ENCODE assay signal across 26 cellular contexts in genomic region chr9:87389936-87390335, GRCh38.
"Had no signal": no experiment of that assay in that cellular context is flagged by ENCODE, and none has a peak within 500 bp of the region (broad histone marks: within the 10 kb centered on the region; RNA-seq: fewer than 3 reads in every experiment).

No MANE protein-coding gene starts in this region.

- H3K36me3 Mint-ChIP-seq: activated naive CD8-positive, alpha-beta T cell treated with anti-CD3 and anti-CD28 coated beads, Interleukin-2, amount 10 ng/mL, durations not matched to agents 7 days and 5 days; brain; memory B cell; naive B cell had no signal

- H3K27ac ChIP-seq: gastrocnemius medialis, heart left ventricle, prostate gland, skin epidermis, thoracic aorta had no signal

- H3K27me3 ChIP-seq: gastrocnemius medialis had no signal

- H3K36me3 ChIP-seq: gastrocnemius medialis, heart left ventricle, prostate gland, thoracic aorta had no signal

- DNase-seq: activated CD4-positive, alpha-beta T cell treated with anti-CD3 and anti-CD28 coated beads for 48 hours; activated CD4-positive, CD25-positive, alpha-beta regulatory T cell; activated CD8-positive, alpha-beta T cell treated with anti-CD3 and anti-CD28 coated beads for 36 hours; activated naive CD4-positive, alpha-beta T cell; activated naive CD8-positive, alpha-beta T cell treated with anti-CD3 and anti-CD28 coated beads, Interleukin-2, amount 10 ng/mL, durations not matched to agents 7 days and 5 days; activated T-cell treated with anti-CD3 and anti-CD28 coated beads, Interleukin-2, amount 50 U/mL, for 1 hour; amygdala; cortex of kidney; gastrocnemius medialis; heart left ventricle; left ventricle myocardium superior; mucosa of descending colon; naive B cell; right cardiac atrium; stimulated activated CD4-positive, alpha-beta T cell treated with anti-CD3 and anti-CD28 coated beads, Interleukin-15, amount 100 ng/mL, for 24 hours; stimulated activated CD4-positive, alpha-beta T cell treated with anti-CD3 and anti-CD28 coated beads, Interleukin-2, amount 100 ng/mL, for 48 hours; stimulated activated naive CD8-positive, alpha-beta T cell treated with anti-CD3 and anti-CD28 coated beads, Interleukin-15, amount 100 ng/mL, for 72 hours had no signal

- H3K27ac Mint-ChIP-seq: activated CD8-positive, alpha-beta T cell treated with anti-CD3 and anti-CD28 coated beads for 36 hours; activated naive CD8-positive, alpha-beta T cell treated with anti-CD3 and anti-CD28 coated beads, Interleukin-2, amount 10 ng/mL, durations not matched to agents 7 days and 5 days; activated T-helper 17 cell treated with anti-CD3 and anti-CD28 coated beads, Interleukin-2, amount 50 U/mL, for 72 hours; brain; memory B cell; stimulated activated naive CD8-positive, alpha-beta T cell treated with anti-CD3 and anti-CD28 coated beads, Interleukin-15, amount 100 ng/mL, for 72 hours had no signal

- H3K4me1 ChIP-seq: gastrocnemius medialis, heart left ventricle, prostate gland had no signal

- H3K4me3 ChIP-seq: gastrocnemius medialis, heart left ventricle, mucosa of descending colon, prostate gland, skin epidermis, thoracic aorta had no signal

- H3K4me3 Mint-ChIP-seq: activated CD8-positive, alpha-beta T cell treated with anti-CD3 and anti-CD28 coated beads for 36 hours; activated naive CD8-positive, alpha-beta T cell treated with anti-CD3 and anti-CD28 coated beads, Interleukin-2, amount 10 ng/mL, durations not matched to agents 7 days and 5 days; activated T-helper 17 cell treated with anti-CD3 and anti-CD28 coated beads, Interleukin-2, amount 50 U/mL, for 72 hours; brain; central memory CD8-positive, alpha-beta T cell; memory B cell; naive B cell; neural crest cell; stimulated activated naive CD8-positive, alpha-beta T cell treated with anti-CD3 and anti-CD28 coated beads, Interleukin-15, amount 100 ng/mL, for 72 hours had no signal

- H3K27me3 Mint-ChIP-seq: activated naive CD8-positive, alpha-beta T cell treated with anti-CD3 and anti-CD28 coated beads, Interleukin-2, amount 10 ng/mL, durations not matched to agents 7 days and 5 days had no signal

- H3K9me3 ChIP-seq: gastrocnemius medialis, mucosa of descending colon, prostate gland, thoracic aorta had no signal

- FAIRE-seq: endometrium had no signal

- H3K9me3 Mint-ChIP-seq: activated CD8-positive, alpha-beta T cell treated with anti-CD3 and anti-CD28 coated beads for 36 hours; central memory CD8-positive, alpha-beta T cell; memory B cell had no signal

- H3K4me1 Mint-ChIP-seq: activated naive CD8-positive, alpha-beta T cell treated with anti-CD3 and anti-CD28 coated beads, Interleukin-2, amount 10 ng/mL, durations not matched to agents 7 days and 5 days; activated T-helper 17 cell treated with anti-CD3 and anti-CD28 coated beads, Interleukin-2, amount 50 U/mL, for 72 hours; brain; central memory CD8-positive, alpha-beta T cell; memory B cell; naive B cell; neural crest cell; stimulated activated naive CD8-positive, alpha-beta T cell treated with anti-CD3 and anti-CD28 coated beads, Interleukin-15, amount 100 ng/mL, for 72 hours had no signal
